In genomic region chr11:94557391-94557790, GRCh38 we compare ENCODE assay signal across 33 cellular contexts. TPM values are rescaled to one million over a fixed set of nuclear protein-coding genes. Genes with fewer than 3 reads are reported as not detected.
DNase-seq lines count a peak whose midpoint lies in the region; ATAC-seq, FAIRE-seq and TF ChIP-seq lines count a peak whose summit lies in the region.
"Had no signal": no experiment of that assay in that cellular context is flagged by ENCODE, and none has a peak within 500 bp of the region (broad histone marks: within the 10 kb centered on the region; RNA-seq: fewer than 3 reads in every experiment).

No MANE protein-coding gene starts in this region.

- DNase-seq in GM03348 (ENCODE audit: low spot score) (peak; percentile 36), amniotic stem cell (lab: John Stamatoyannopoulos, UW) (peak; percentile 24), fibroblast of the aortic adventitia (ENCODE audit: low read depth) (peak; percentile 61), kidney (no peak), left lung (no peak), HAP-1 (ENCODE audit: low spot score in 2 of 2) (no peak), SHP77 treated with DMSO at 0.1 percent for 48 hours (lab: John Stamatoyannopoulos, UW) (no peak)
- DNase-seq: activated CD4-positive, alpha-beta T cell treated with anti-CD3 and anti-CD28 coated beads, Interleukin-2, amount 50 U/mL, for 1 hour; activated CD4-positive, CD25-positive, alpha-beta regulatory T cell; activated gamma-delta T cell treated with Interleukin-2 at 50 U/mL for 16 hours; activated naive CD8-positive, alpha-beta T cell treated with anti-CD3 and anti-CD28 coated beads, Interleukin-2, amount 10 ng/mL, durations not matched to agents 7 days and 5 days; activated T-cell treated with anti-CD3 and anti-CD28 coated beads, Interleukin-2, amount 50 U/mL, for 4 hours; AML-193; CD4-positive, alpha-beta T cell; gastrocnemius medialis; NCI-H1092; NCI-H1694; nephron progenitor cell; retina; SJCRH30; small intestine; stimulated activated naive CD4-positive, alpha-beta T cell treated with Interleukin-2 at 50 U/mL for 16 hours; T-helper 1 cell; upper lobe of right lung had no signal

- H3K27me3 ChIP-seq in left lung (no peaks in the 10 kb centered on the region), HAP-1 (ENCODE audit: low read depth) (no peaks in the 10 kb centered on the region)
- H3K27me3 ChIP-seq: gastrocnemius medialis, hepatocyte, SJCRH30, suprapubic skin, upper lobe of right lung had no signal

- no peak for FAIRE-seq in kidney (lab: Jason Lieb, UNC)
- FAIRE-seq: small intestine had no signal

- H3K9me3 ChIP-seq in kidney (ENCODE audit: control insufficient read depth in 1 of 2, low read length in 2 of 2) (no peaks in the 10 kb centered on the region), left lung (no peaks in the 10 kb centered on the region), HAP-1 (no peaks in the 10 kb centered on the region)
- H3K9me3 ChIP-seq: gastrocnemius medialis, SJCRH30, suprapubic skin, upper lobe of right lung had no signal

- H3K27ac ChIP-seq in kidney (ENCODE audit: low read depth in 2 of 2, low read length in 2 of 2) (no peak overlapping the region), left lung (peak overlapping the region in 1 of 2 donors; percentile 54)
- H3K27ac ChIP-seq: gastrocnemius medialis, hepatocyte, parathyroid adenoma, SJCRH30, suprapubic skin, upper lobe of right lung had no signal

- H3K36me3 ChIP-seq in kidney (ENCODE audit: control insufficient read depth in 1 of 2, insufficient read depth in 2 of 2, low read length in 2 of 2) (no peaks in the 10 kb centered on the region), left lung (no peaks in the 10 kb centered on the region), HAP-1 (replicated peaks) (no peaks in the 10 kb centered on the region)
- H3K36me3 ChIP-seq: gastrocnemius medialis, SJCRH30, suprapubic skin, upper lobe of right lung had no signal

- no peak overlapping the region for H3K9ac ChIP-seq in kidney (ENCODE audit: low read length in 2 of 2)
- H3K9ac ChIP-seq: parathyroid adenoma had no signal

- intact Hi-C loops in kidney (cut with DNase I) = no loop called here
- intact Hi-C loops in left lung (cut with DNase I) = no loop called here

- in situ Hi-C loops in HAP-1 (cut with MboI; ENCODE audit: low sequenced_read_pairs) = no loop called here

- TF ChIP-seq CTCF in fibroblast of the aortic adventitia (IDR thresholded peaks at IDR 0.05; ENCODE audit: insufficient read depth, low read length) = no peak
- no peak for TF ChIP-seq CTCF in kidney (IDR thresholded peaks at IDR 0.05; ENCODE audit: borderline replicate concordance, extremely low read depth, insufficient read depth)
- no peak for TF ChIP-seq CTCF in left lung (IDR thresholded peaks at IDR 0.05)

- ATAC-seq in left lung = no peak
- ATAC-seq: activated T-cell treated with anti-CD3 and anti-CD28 coated beads, Interleukin-2, amount 50 U/mL, for 4 hours; esophagus mucosa; gastrocnemius medialis; left lobe of liver; upper lobe of right lung had no signal

- H3K4me3 ChIP-seq in fibroblast of the aortic adventitia (ENCODE audit: low read depth, low read length) = no peak overlapping the region
- no peak overlapping the region for H3K4me3 ChIP-seq in kidney (ENCODE audit: low read length in 2 of 2)
- H3K4me3 ChIP-seq in left lung = no peak overlapping the region
- no peak overlapping the region for H3K4me3 ChIP-seq in HAP-1
- H3K4me3 ChIP-seq: gastrocnemius medialis, hepatocyte, SJCRH30, suprapubic skin, upper lobe of right lung had no signal

- no peaks in the 10 kb centered on the region for H3K4me1 ChIP-seq in kidney (ENCODE audit: control insufficient read depth in 1 of 2, insufficient read depth in 1 of 2, low read depth in 1 of 2, low read length in 2 of 2)
- peaks cover 0 to 23% of the 10 kb centered on the region in 2 donors for H3K4me1 ChIP-seq in left lung
- H3K4me1 ChIP-seq in HAP-1 = 0 out of 2 replicates have a peak, but pooled peaks cover 3% of the 10 kb centered on the region
- H3K4me1 ChIP-seq: gastrocnemius medialis, parathyroid adenoma, SJCRH30, upper lobe of right lung had no signal

RNA-seq across cellular contexts. Expression of gene PIWIL4, which starts 9.8 kb away (rescaled TPM):
- total RNA-seq in fibroblast of the aortic adventitia (ENCODE audit: low replicate concordance) (2.7 and 5.6 TPM in 2 replicates), kidney (6.0 TPM), left lung (1 to 10 TPM; 1.3 to 2.7 TPM)
- 2.6 TPM for polyA plus RNA-seq in kidney (ENCODE audit: insufficient read depth, low read depth, low replicate concordance)
- total RNA-seq: SJCRH30 had no signal

RNA-seq across cellular contexts. Expression of gene FUT4, which starts 13.7 kb away (rescaled TPM):
- total RNA-seq in fibroblast of the aortic adventitia (ENCODE audit: low replicate concordance) = 5.6 and 7.1 TPM in 2 replicates
- 9.5 TPM for total RNA-seq in kidney
- polyA plus RNA-seq in kidney (ENCODE audit: insufficient read depth, low read depth, low replicate concordance) = 1.2 TPM
- total RNA-seq in left lung = 1 to 10 TPM; 6.2 to 7.3 TPM

RNA-seq across cellular contexts. Expression of gene C11orf97, which starts 45.1 kb away (rescaled TPM):
- total RNA-seq in fibroblast of the aortic adventitia (ENCODE audit: low replicate concordance) (not detected in 2 replicates), kidney (not detected), left lung (1 to 10 TPM in 1 of 2 donors, not detected in 1; 1.8 TPM)
- 1.5 TPM for polyA plus RNA-seq in kidney (ENCODE audit: insufficient read depth, low read depth, low replicate concordance)
- total RNA-seq: activated naive CD8-positive, alpha-beta T cell treated with anti-CD3 and anti-CD28 coated beads, Interleukin-2, amount 10 ng/mL, durations not matched to agents 7 days and 5 days; activated T-cell treated with anti-CD3 and anti-CD28 coated beads, Interleukin-2, amount 50 U/mL, for 4 hours; CD4-positive, alpha-beta T cell; dermis microvascular lymphatic vessel endothelial cell; esophagus mucosa; gastrocnemius medialis; hepatocyte; HT-29; NCI-H460; RPMI7951; SJCRH30; suprapubic skin; upper lobe of right lung had no signal

Comparison
In these comparisons a context has a peak if more than half of its experiments do, and no peak if none do; other contexts are left out.
1. DNase-seq: peak in GM03348 (single experiment), amniotic stem cell (single experiment) and fibroblast of the aortic adventitia (single experiment); none in kidney (single experiment), left lung (0 of 2), HAP-1 (0 of 2) and SHP77 treated with DMSO at 0.1 percent for 48 hours (single experiment).